Comparison of ENCODE assay signal across 2 cellular contexts in the genomic region with DNA sequence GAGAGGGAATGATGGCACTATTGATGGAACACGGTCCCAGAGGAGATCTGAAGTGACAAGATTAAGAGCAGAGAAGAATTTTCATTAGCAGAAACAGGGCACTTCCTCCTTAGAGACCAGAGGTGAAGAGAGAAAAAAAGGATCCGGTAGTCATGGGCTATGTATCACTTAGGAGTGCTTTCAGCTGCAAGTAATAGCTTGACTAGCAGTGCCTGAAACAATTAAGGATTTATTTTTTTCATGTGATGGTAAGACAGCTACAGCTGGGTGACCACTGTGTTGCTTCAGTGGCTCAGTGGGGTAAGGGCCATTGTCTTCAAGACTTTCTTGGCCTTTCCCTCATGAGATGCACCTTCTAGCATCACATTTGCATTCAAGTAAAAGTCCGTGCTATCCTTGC.
TF ChIP-seq lines count a peak whose summit lies in the region.

No MANE protein-coding gene starts in this region.

TF ChIP-seq in H1, 55 proteins besides CTCF, POLR2A, EP300 and RAD21 (continued from another document):
- no peak for TF ChIP-seq ASH2L (IDR thresholded peaks at IDR 0.05; ENCODE audit: low read length)

TF ChIP-seq in neural cell, 6 proteins besides CTCF, POLR2A, EP300 and RAD21 (continued from another document):
- TF ChIP-seq, protein P1, sequence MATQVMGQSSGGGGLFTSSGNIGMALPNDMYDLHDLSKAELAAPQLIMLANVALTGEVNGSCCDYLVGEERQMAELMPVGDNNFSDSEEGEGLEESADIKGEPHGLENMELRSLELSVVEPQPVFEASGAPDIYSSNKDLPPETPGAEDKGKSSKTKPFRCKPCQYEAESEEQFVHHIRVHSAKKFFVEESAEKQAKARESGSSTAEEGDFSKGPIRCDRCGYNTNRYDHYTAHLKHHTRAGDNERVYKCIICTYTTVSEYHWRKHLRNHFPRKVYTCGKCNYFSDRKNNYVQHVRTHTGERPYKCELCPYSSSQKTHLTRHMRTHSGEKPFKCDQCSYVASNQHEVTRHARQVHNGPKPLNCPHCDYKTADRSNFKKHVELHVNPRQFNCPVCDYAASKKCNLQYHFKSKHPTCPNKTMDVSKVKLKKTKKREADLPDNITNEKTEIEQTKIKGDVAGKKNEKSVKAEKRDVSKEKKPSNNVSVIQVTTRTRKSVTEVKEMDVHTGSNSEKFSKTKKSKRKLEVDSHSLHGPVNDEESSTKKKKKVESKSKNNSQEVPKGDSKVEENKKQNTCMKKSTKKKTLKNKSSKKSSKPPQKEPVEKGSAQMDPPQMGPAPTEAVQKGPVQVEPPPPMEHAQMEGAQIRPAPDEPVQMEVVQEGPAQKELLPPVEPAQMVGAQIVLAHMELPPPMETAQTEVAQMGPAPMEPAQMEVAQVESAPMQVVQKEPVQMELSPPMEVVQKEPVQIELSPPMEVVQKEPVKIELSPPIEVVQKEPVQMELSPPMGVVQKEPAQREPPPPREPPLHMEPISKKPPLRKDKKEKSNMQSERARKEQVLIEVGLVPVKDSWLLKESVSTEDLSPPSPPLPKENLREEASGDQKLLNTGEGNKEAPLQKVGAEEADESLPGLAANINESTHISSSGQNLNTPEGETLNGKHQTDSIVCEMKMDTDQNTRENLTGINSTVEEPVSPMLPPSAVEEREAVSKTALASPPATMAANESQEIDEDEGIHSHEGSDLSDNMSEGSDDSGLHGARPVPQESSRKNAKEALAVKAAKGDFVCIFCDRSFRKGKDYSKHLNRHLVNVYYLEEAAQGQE (IDR thresholded peaks at IDR 0.05; ENCODE audit: borderline replicate concordance): no peak
- TF ChIP-seq TAF1 (IDR thresholded peaks at IDR 0.05; ENCODE audit: low read depth): no peak
- TF ChIP-seq SMC3 (conservative IDR thresholded peaks at IDR 0.05; ENCODE audit: poor library complexity): no peak
- no peak for TF ChIP-seq POLR2AphosphoS5 (IDR thresholded peaks at IDR 0.05)
